In the genomic region with DNA sequence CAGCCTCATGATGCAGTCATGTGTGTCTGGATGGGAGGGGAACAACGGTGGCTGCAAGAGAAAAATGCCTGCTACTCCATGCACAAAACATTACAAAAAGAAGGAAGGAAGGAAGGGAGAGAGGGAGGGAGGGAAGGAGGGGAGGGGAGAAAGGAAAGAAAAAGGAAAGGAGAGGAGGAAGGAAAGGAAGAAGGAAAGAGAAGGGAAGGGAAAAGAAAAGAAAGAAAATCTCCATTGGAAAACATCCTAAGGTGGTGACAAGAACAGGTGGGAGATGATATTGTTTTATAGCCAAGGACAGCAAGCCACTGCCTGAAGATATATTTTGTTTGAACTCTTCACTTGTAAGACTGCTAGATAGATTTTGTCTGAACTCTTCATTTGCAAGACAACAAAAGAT, we compare ENCODE assay signal across 28 cellular contexts.
"Had no signal": no experiment of that assay in that cellular context is flagged by ENCODE, and none has a peak within 500 bp of the region (broad histone marks: within the 10 kb centered on the region; RNA-seq: fewer than 3 reads in every experiment).

No MANE protein-coding gene starts in this region.

- H3K4me1 ChIP-seq: colonic mucosa, esophagus squamous epithelium, left lung, lower lobe of right lung had no signal

- H3K27ac ChIP-seq: colonic mucosa, epithelial cell of prostate, esophagus squamous epithelium, gastrocnemius medialis, heart right ventricle, left lung, lower lobe of right lung had no signal

- H3K36me3 Mint-ChIP-seq: mesothelial cell of epicardium, naive B cell had no signal

- H3K27ac Mint-ChIP-seq: dendritic cell treated with granulocyte-macrophage colony-stimulating factor and Interleukin-4, amounts not matched to agents 40 ng/mL and 50 ng/mL, for 4 days; effector memory CD8-positive, alpha-beta T cell; endodermal cell; mesothelial cell of epicardium; naive B cell had no signal

- H3K27me3 Mint-ChIP-seq: effector memory CD8-positive, alpha-beta T cell had no signal

- FAIRE-seq: endometrium, islet of Langerhans, keratinocyte had no signal

- H3K4me3 Mint-ChIP-seq: dendritic cell treated with granulocyte-macrophage colony-stimulating factor and Interleukin-4, amounts not matched to agents 40 ng/mL and 50 ng/mL, for 4 days; effector memory CD8-positive, alpha-beta T cell; endodermal cell; mesothelial cell of epicardium; naive B cell had no signal

- H3K4me1 Mint-ChIP-seq: naive B cell had no signal

- H3K9me3 ChIP-seq: colonic mucosa, esophagus squamous epithelium, gastrocnemius medialis, heart right ventricle, left lung, lower lobe of right lung, mucosa of descending colon had no signal

- H3K27me3 ChIP-seq: colonic mucosa, esophagus squamous epithelium, gastrocnemius medialis, heart right ventricle had no signal

- ATAC-seq: effector memory CD8-positive, alpha-beta T cell; esophagus mucosa; gastrocnemius medialis; heart right ventricle; left cardiac atrium; left lung; left ventricle myocardium superior; lower lobe of right lung; mucosa of descending colon had no signal

- H3K36me3 ChIP-seq: colonic mucosa, esophagus squamous epithelium, gastrocnemius medialis, heart right ventricle, left lung, lower lobe of right lung had no signal

- H3K9me3 Mint-ChIP-seq: dendritic cell treated with granulocyte-macrophage colony-stimulating factor and Interleukin-4, amounts not matched to agents 40 ng/mL and 50 ng/mL, for 4 days; effector memory CD8-positive, alpha-beta T cell; endodermal cell; mesothelial cell of epicardium had no signal

- H3K4me3 ChIP-seq: colonic mucosa, esophagus squamous epithelium, gastrocnemius medialis, heart right ventricle, left lung, lower lobe of right lung, mucosa of descending colon had no signal

- DNase-seq: colonic mucosa; cortex of kidney; effector CD8-positive, alpha-beta T cell; effector memory CD8-positive, alpha-beta T cell; endodermal cell; erythroblast; esophagus squamous epithelium; foreskin fibroblast; foreskin melanocyte; gastrocnemius medialis; glutamatergic neuron; head of caudate nucleus; heart right ventricle; hippocampal formation; left cardiac atrium; left lung; left ventricle myocardium superior; lower lobe of right lung; mesenchymal stem cell; mucosa of descending colon; naive B cell had no signal
